Comparison of ENCODE assay signal across 29 cellular contexts in genomic region chr6:132741281-132741680, GRCh38. TPM values are rescaled to one million over a fixed set of nuclear protein-coding genes. Genes with fewer than 3 reads are reported as not detected.
"Had no signal": no experiment of that assay in that cellular context is flagged by ENCODE, and none has a peak within 500 bp of the region (broad histone marks: within the 10 kb centered on the region; RNA-seq: fewer than 3 reads in every experiment).

No MANE protein-coding gene starts in this region.

- H2AFZ ChIP-seq: neural progenitor cell had no signal

- H3K4me1 Mint-ChIP-seq: nephron progenitor cell, neural progenitor cell had no signal

- H3K4me3 Mint-ChIP-seq: immature natural killer cell; naive thymus-derived CD4-positive, alpha-beta T cell; nephron progenitor cell; neural progenitor cell; stimulated activated naive B cell treated with anti-CD40 and anti-IgM and Interleukin-4, amounts not matched to agents 10 μg/mL and 1 μg/mL and 100 μg/mL, for 72 hours had no signal

- H3K27me3 ChIP-seq: left lung, neural progenitor cell, ovary, right atrium auricular region, right lobe of liver, stomach, testis, thyroid gland, transverse colon, uterus had no signal

- H3K27ac Mint-ChIP-seq: immature natural killer cell; nephron progenitor cell; neural progenitor cell; progenitor cell of endocrine pancreas; stimulated activated naive B cell treated with anti-CD40 and anti-IgM and Interleukin-4, amounts not matched to agents 10 μg/mL and 1 μg/mL and 100 μg/mL, for 72 hours had no signal

- H3K4me2 ChIP-seq: neural progenitor cell, smooth muscle cell had no signal

- H3K4me1 ChIP-seq: neural progenitor cell, right atrium auricular region, testis, thyroid gland, transverse colon, uterus had no signal

- H3K4me3 ChIP-seq: left lung, lung, mucosa of descending colon, neural progenitor cell, ovary, right atrium auricular region, right lobe of liver, smooth muscle cell, stomach, testis, thyroid gland, transverse colon, uterus had no signal

- H3K9me3 Mint-ChIP-seq: nephron progenitor cell, neural progenitor cell had no signal

- H3K36me3 Mint-ChIP-seq: neural progenitor cell had no signal

- H3K9ac ChIP-seq: neural progenitor cell had no signal

- DNase-seq: head of caudate nucleus; hypothalamus; immature natural killer cell; kidney; left colon; left lung; midbrain; mucosa of descending colon; naive thymus-derived CD4-positive, alpha-beta T cell; nephron progenitor cell; ovary; right lobe of liver; stimulated activated CD4-positive, alpha-beta T cell treated with anti-CD3 and anti-CD28 coated beads, Interleukin-15, amount 100 ng/mL, for 24 hours; stimulated activated CD4-positive, alpha-beta T cell treated with anti-CD3 and anti-CD28 coated beads, Interleukin-2, amount 100 ng/mL, for 24 hours; stimulated activated CD4-positive, alpha-beta T cell treated with anti-CD3 and anti-CD28 coated beads, Interleukin-4, amount 100 ng/mL, for 1 hour; stimulated activated naive B cell treated with anti-CD40 and anti-IgM and Interleukin-4, amounts not matched to agents 10 μg/mL and 1 μg/mL and 100 μg/mL, for 72 hours; stimulated activated naive CD8-positive, alpha-beta T cell treated with anti-CD3 and anti-CD28 coated beads, Interleukin-15, Interleukin-2, amounts not matched to agents 100 U/mL and 50 U/mL, for 24 hours; stomach; testis; thyroid gland; transverse colon; uterus had no signal

- H3K27ac ChIP-seq: neural progenitor cell, ovary, right atrium auricular region, right lobe of liver, testis, thyroid gland, transverse colon, uterus had no signal

- ATAC-seq: left colon; left lung; mucosa of descending colon; naive thymus-derived CD4-positive, alpha-beta T cell; stimulated activated naive B cell treated with anti-CD40 and anti-IgM and Interleukin-4, amounts not matched to agents 10 μg/mL and 1 μg/mL and 100 μg/mL, for 72 hours; stimulated activated naive CD8-positive, alpha-beta T cell treated with anti-CD3 and anti-CD28 coated beads, Interleukin-15, Interleukin-2, amounts not matched to agents 100 U/mL and 50 U/mL, for 24 hours had no signal

- H3K36me3 ChIP-seq: neural progenitor cell, ovary, right atrium auricular region, right lobe of liver, stomach, thyroid gland, transverse colon, uterus had no signal

- H3K9me3 ChIP-seq: left lung, mucosa of descending colon, ovary, right atrium auricular region, right lobe of liver, stomach, testis, thyroid gland, transverse colon, uterus had no signal

RNA-seq across cellular contexts. Expression of gene VNN2, which starts 16.4 kb away (rescaled TPM):
- total RNA-seq: myocyte, progenitor cell of endocrine pancreas, pulmonary artery endothelial cell, smooth muscle cell had no signal
- polyA plus RNA-seq: smooth muscle cell had no signal

RNA-seq across cellular contexts. Expression of gene VNN1, which starts 27.4 kb away (rescaled TPM):
- total RNA-seq: progenitor cell of endocrine pancreas, pulmonary artery endothelial cell had no signal
- polyA plus RNA-seq: naive thymus-derived CD4-positive, alpha-beta T cell had no signal
